8 cellular contexts compared by ENCODE assay signal in genomic region chr3:48548731-48549705, GRCh38. TPM values are rescaled to one million over a fixed set of nuclear protein-coding genes. Genes with fewer than 3 reads are reported as not detected.
DNase-seq lines count a peak whose midpoint lies in the region; ATAC-seq and TF ChIP-seq lines count a peak whose summit lies in the region.

No MANE protein-coding gene starts in this region.

- no peaks in the 10 kb centered on the region for H3K9me3 Mint-ChIP-seq in activated CD8-positive, alpha-beta memory T cell treated with anti-CD3 and anti-CD28 coated beads, Interleukin-2, amount 10 ng/mL, durations not matched to agents 7 days and 5 days (ENCODE audit: low read depth)
- no peaks in the 10 kb centered on the region for H3K9me3 Mint-ChIP-seq in endothelial cell (ENCODE audit: unreplicated experiment)

- DNase-seq in ELR (ENCODE audit: low read depth) (peak; percentile 79), NOMO-1 treated with DMSO at 0.1 percent for 48 hours (lab: John Stamatoyannopoulos, UW; ENCODE audit: unreplicated experiment) (peak; percentile 88), endothelial cell (ENCODE audit: low spot score) (peak; percentile 93), mesenteric fat pad (ENCODE audit: low spot score) (peak; percentile 94)
- peak; percentile 89 for DNase-seq in activated CD8-positive, alpha-beta memory T cell treated with anti-CD3 and anti-CD28 coated beads, Interleukin-2, amount 10 ng/mL, durations not matched to agents 7 days and 5 days
- peak; percentile 76 to 77 for DNase-seq in stimulated activated CD8-positive, alpha-beta memory T cell treated with anti-CD3 and anti-CD28 coated beads, Interleukin-2, amount 100 ng/mL, for 48 hours (ENCODE audit: low read depth in 2 of 2)

- H3K27ac Mint-ChIP-seq in activated CD8-positive, alpha-beta memory T cell treated with anti-CD3 and anti-CD28 coated beads, Interleukin-2, amount 10 ng/mL, durations not matched to agents 7 days and 5 days = no peak overlapping the region
- H3K27ac Mint-ChIP-seq in endothelial cell (ENCODE audit: unreplicated experiment) = peak overlapping the region; percentile 72

- peaks cover 30% of the 10 kb centered on the region for H3K36me3 Mint-ChIP-seq in activated CD8-positive, alpha-beta memory T cell treated with anti-CD3 and anti-CD28 coated beads, Interleukin-2, amount 10 ng/mL, durations not matched to agents 7 days and 5 days
- H3K36me3 Mint-ChIP-seq in endothelial cell (ENCODE audit: low read depth, unreplicated experiment) = no peaks in the 10 kb centered on the region

- H3K4me1 Mint-ChIP-seq in activated CD8-positive, alpha-beta memory T cell treated with anti-CD3 and anti-CD28 coated beads, Interleukin-2, amount 10 ng/mL, durations not matched to agents 7 days and 5 days = peaks cover 9% of the 10 kb centered on the region
- peaks cover 7% of the 10 kb centered on the region for H3K4me1 Mint-ChIP-seq in endothelial cell (ENCODE audit: unreplicated experiment)

- peak; percentile 59 for ATAC-seq in HG02973 (IDR thresholded peaks at IDR 0.05; ENCODE audit: unreplicated experiment)
- peak; percentile 98 for ATAC-seq in activated CD8-positive, alpha-beta memory T cell treated with anti-CD3 and anti-CD28 coated beads, Interleukin-2, amount 10 ng/mL, durations not matched to agents 7 days and 5 days
- no peak for ATAC-seq in HG03520 (IDR thresholded peaks at IDR 0.05; ENCODE audit: unreplicated experiment)

- no peaks in the 10 kb centered on the region for H3K27me3 Mint-ChIP-seq in activated CD8-positive, alpha-beta memory T cell treated with anti-CD3 and anti-CD28 coated beads, Interleukin-2, amount 10 ng/mL, durations not matched to agents 7 days and 5 days
- H3K27me3 Mint-ChIP-seq in endothelial cell (ENCODE audit: unreplicated experiment) = peaks cover 2% of the 10 kb centered on the region

- CTCF ChIA-PET in activated CD8-positive, alpha-beta memory T cell treated with anti-CD3 and anti-CD28 coated beads, Interleukin-2, amount 10 ng/mL, durations not matched to agents 7 days and 5 days (lab: Charles Lee) = interaction anchor here (0.6 to 7.7 kb wide), 45 partner anchors 9 to 588 kb away, joined by 3 to 78 read pairs (median 4); partner anchors contain the start of genes ATRIP, CCDC51, NCKIPSD and PFKFB4

- TF ChIP-seq CTCF in endothelial cell (IDR thresholded peaks at IDR 0.05; ENCODE audit: unreplicated experiment) = peak; percentile 90

- no peak overlapping the region for H3K4me3 Mint-ChIP-seq in activated CD8-positive, alpha-beta memory T cell treated with anti-CD3 and anti-CD28 coated beads, Interleukin-2, amount 10 ng/mL, durations not matched to agents 7 days and 5 days
- no peak overlapping the region for H3K4me3 Mint-ChIP-seq in endothelial cell (ENCODE audit: unreplicated experiment)

RNA-seq across cellular contexts. Expression of gene PFKFB4, which starts 7.6 kb away (rescaled TPM):
- total RNA-seq in activated CD8-positive, alpha-beta memory T cell treated with anti-CD3 and anti-CD28 coated beads, Interleukin-2, amount 10 ng/mL, durations not matched to agents 7 days and 5 days = 10 to 100 TPM; 12.2 to 26.9 TPM
- total RNA-seq in endothelial cell (ENCODE audit: unreplicated experiment) (11.5 TPM), mesenteric fat pad (4.6 TPM)

RNA-seq across cellular contexts. Expression of gene UCN2, which starts 14.6 kb away (rescaled TPM):
- total RNA-seq in activated CD8-positive, alpha-beta memory T cell treated with anti-CD3 and anti-CD28 coated beads, Interleukin-2, amount 10 ng/mL, durations not matched to agents 7 days and 5 days = not detected
- total RNA-seq in endothelial cell (ENCODE audit: unreplicated experiment) (0.77 TPM), mesenteric fat pad (not detected)

RNA-seq across cellular contexts. Expression of gene SHISA5, which starts 45.0 kb away (rescaled TPM):
- total RNA-seq in activated CD8-positive, alpha-beta memory T cell treated with anti-CD3 and anti-CD28 coated beads, Interleukin-2, amount 10 ng/mL, durations not matched to agents 7 days and 5 days = 100 to 1,000 TPM; 198 to 313 TPM
- total RNA-seq in endothelial cell (ENCODE audit: unreplicated experiment) (283 TPM), mesenteric fat pad (170 TPM)

RNA-seq across cellular contexts. Expression of gene COL7A1, which starts 46.1 kb away (rescaled TPM):
- total RNA-seq in activated CD8-positive, alpha-beta memory T cell treated with anti-CD3 and anti-CD28 coated beads, Interleukin-2, amount 10 ng/mL, durations not matched to agents 7 days and 5 days = 1 to 10 TPM; 1.1 TPM
- 5.2 TPM for total RNA-seq in endothelial cell (ENCODE audit: unreplicated experiment)
- 0.84 TPM for total RNA-seq in mesenteric fat pad
